ENCODE assay signal across 1 cellular context in the genomic region with DNA sequence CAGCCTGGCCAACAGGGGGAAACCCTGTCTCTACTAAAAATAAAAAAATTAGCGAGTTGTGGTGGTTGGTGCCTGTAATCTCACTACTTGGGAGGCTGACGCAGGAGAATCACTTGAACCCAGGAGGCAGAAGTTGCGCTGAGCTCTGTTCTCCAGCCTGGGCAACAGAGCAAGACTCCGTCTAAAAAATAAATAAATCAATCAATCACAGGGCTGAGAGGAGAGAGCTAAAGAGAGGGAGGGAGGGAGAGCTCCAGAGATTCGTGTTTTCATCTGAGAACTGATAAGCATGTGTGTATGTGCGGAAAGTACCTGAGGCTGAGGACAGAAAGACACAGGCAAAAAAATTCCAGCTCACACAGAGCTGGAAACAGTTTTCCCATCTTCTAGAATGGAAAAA.
TF ChIP-seq lines count a peak whose summit lies in the region.

No MANE protein-coding gene starts in this region.

TF ChIP-seq in K562, 482 proteins besides CTCF, POLR2A, EP300 and RAD21 (continued from another document):
- TF ChIP-seq, protein P1, sequence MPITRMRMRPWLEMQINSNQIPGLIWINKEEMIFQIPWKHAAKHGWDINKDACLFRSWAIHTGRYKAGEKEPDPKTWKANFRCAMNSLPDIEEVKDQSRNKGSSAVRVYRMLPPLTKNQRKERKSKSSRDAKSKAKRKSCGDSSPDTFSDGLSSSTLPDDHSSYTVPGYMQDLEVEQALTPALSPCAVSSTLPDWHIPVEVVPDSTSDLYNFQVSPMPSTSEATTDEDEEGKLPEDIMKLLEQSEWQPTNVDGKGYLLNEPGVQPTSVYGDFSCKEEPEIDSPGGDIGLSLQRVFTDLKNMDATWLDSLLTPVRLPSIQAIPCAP (CRISPR knock-in tag; IDR thresholded peaks at IDR 0.05; ENCODE audit: borderline replicate concordance), result no peak
- no peak for TF ChIP-seq TEAD1 (CRISPR knock-in tag; IDR thresholded peaks at IDR 0.05)
- TF ChIP-seq, protein P2, sequence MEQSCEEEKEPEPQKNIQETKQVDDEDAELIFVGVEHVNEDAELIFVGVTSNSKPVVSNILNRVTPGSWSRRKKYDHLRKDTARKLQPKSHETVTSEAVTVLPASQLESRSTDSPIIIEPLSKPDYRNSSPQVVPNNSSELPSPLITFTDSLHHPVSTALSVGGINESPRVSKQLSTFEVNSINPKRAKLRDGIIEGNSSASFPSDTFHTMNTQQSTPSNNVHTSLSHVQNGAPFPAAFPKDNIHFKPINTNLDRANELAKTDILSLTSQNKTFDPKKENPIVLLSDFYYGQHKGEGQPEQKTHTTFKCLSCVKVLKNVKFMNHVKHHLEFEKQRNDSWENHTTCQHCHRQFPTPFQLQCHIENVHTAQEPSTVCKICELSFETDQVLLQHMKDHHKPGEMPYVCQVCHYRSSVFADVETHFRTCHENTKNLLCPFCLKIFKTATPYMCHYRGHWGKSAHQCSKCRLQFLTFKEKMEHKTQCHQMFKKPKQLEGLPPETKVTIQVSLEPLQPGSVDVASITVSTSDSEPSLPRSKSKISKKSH (CRISPR knock-in tag; IDR thresholded peaks at IDR 0.05), result no peak
- no peak for TF ChIP-seq RFX7 (CRISPR knock-in tag; IDR thresholded peaks at IDR 0.05)
- TF ChIP-seq, protein P3, sequence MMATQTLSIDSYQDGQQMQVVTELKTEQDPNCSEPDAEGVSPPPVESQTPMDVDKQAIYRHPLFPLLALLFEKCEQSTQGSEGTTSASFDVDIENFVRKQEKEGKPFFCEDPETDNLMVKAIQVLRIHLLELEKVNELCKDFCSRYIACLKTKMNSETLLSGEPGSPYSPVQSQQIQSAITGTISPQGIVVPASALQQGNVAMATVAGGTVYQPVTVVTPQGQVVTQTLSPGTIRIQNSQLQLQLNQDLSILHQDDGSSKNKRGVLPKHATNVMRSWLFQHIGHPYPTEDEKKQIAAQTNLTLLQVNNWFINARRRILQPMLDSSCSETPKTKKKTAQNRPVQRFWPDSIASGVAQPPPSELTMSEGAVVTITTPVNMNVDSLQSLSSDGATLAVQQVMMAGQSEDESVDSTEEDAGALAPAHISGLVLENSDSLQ (IDR thresholded peaks at IDR 0.05), result peak; percentile 58
- TF ChIP-seq, protein P4, sequence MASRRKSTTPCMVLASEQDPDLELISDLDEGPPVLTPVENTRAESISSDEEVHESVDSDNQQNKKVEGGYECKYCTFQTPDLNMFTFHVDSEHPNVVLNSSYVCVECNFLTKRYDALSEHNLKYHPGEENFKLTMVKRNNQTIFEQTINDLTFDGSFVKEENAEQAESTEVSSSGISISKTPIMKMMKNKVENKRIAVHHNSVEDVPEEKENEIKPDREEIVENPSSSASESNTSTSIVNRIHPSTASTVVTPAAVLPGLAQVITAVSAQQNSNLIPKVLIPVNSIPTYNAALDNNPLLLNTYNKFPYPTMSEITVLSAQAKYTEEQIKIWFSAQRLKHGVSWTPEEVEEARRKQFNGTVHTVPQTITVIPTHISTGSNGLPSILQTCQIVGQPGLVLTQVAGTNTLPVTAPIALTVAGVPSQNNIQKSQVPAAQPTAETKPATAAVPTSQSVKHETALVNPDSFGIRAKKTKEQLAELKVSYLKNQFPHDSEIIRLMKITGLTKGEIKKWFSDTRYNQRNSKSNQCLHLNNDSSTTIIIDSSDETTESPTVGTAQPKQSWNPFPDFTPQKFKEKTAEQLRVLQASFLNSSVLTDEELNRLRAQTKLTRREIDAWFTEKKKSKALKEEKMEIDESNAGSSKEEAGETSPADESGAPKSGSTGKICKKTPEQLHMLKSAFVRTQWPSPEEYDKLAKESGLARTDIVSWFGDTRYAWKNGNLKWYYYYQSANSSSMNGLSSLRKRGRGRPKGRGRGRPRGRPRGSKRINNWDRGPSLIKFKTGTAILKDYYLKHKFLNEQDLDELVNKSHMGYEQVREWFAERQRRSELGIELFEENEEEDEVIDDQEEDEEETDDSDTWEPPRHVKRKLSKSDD (conservative IDR thresholded peaks at IDR 0.05; ENCODE audit: low read length), result no peak
- peak; percentile 77 for TF ChIP-seq MEIS2 (IDR thresholded peaks at IDR 0.05; ENCODE audit: partially characterized antibody)
- TF ChIP-seq RNF2 (IDR thresholded peaks at IDR 0.05), result no peak
- no peak for TF ChIP-seq ZNF274 (IDR thresholded peaks at IDR 0.05; ENCODE audit: borderline replicate concordance, low read depth, low read length)
- TF ChIP-seq HIVEP1 (CRISPR knock-in tag; IDR thresholded peaks at IDR 0.05), result no peak
- TF ChIP-seq COPS2 (conservative IDR thresholded peaks at IDR 0.05), result no peak
- TF ChIP-seq, protein P5, sequence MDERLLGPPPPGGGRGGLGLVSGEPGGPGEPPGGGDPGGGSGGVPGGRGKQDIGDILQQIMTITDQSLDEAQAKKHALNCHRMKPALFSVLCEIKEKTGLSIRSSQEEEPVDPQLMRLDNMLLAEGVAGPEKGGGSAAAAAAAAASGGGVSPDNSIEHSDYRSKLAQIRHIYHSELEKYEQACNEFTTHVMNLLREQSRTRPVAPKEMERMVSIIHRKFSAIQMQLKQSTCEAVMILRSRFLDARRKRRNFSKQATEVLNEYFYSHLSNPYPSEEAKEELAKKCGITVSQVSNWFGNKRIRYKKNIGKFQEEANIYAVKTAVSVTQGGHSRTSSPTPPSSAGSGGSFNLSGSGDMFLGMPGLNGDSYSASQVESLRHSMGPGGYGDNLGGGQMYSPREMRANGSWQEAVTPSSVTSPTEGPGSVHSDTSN (CRISPR knock-in tag; IDR thresholded peaks at IDR 0.05; ENCODE audit: low read depth), result no peak
- TF ChIP-seq, protein P5 (tag; conservative IDR thresholded peaks at IDR 0.05; ENCODE audit: low read depth), result peak; percentile 49
- no peak for TF ChIP-seq ZNF785 (CRISPR knock-in tag; IDR thresholded peaks at IDR 0.05)
- TF ChIP-seq GABPB1 (CRISPR knock-in tag; IDR thresholded peaks at IDR 0.05), result no peak
- no peak for TF ChIP-seq ZZZ3 (IDR thresholded peaks at IDR 0.05)
- TF ChIP-seq RHOXF2B (CRISPR knock-in tag; conservative IDR thresholded peaks at IDR 0.05), result no peak
